ENCODE assay signal across 8 cellular contexts in the genomic region with DNA sequence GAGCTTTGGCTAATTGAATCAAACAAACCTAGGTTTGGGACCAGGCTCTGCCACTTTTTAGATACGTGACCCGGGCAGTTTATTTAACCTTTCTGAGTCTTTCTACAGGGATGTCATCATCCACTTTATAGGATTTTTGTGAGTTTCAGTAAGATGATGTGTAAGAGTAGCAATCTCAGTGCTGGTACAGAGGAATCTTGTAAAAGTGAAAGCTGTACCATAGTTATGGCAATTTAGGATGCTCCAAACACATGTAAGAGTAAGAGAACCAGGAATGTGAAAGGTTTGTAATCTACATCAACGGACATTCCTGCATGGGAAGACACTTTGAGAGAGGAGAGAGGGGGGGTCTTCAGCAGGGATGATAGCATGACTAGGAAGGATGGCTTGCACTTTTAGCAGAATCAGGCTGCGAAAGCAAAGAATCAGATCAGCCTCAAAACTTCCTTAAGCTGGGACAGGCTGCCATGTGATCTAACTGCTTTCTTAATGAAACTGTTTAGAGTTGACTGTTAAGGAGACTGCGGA. TPM values are rescaled to one million over a fixed set of nuclear protein-coding genes. Genes with fewer than 3 reads are reported as not detected.
DNase-seq lines count a peak whose midpoint lies in the region; ATAC-seq and TF ChIP-seq lines count a peak whose summit lies in the region.

No MANE protein-coding gene starts in this region.

- peaks cover 23% of the 10 kb centered on the region for H3K36me3 ChIP-seq in BJ (ENCODE audit: control insufficient read depth, insufficient read depth, low read length)
- H3K36me3 ChIP-seq in KOPT-K1 (ENCODE audit: insufficient read depth, low read length): peaks cover 80% of the 10 kb centered on the region
- peaks cover 21 to 45% of the 10 kb centered on the region in 2 donors for H3K36me3 ChIP-seq in duodenal mucosa (ENCODE audit: control insufficient read depth in 1 of 2, insufficient read depth in 2 of 2, low read length in 2 of 2)

- H3K27ac ChIP-seq in KOPT-K1 (ENCODE audit: low read depth, low read length, poor library complexity, severe bottlenecking): peak overlapping the region; percentile 82
- no peak overlapping the region for H3K27ac ChIP-seq in duodenal mucosa (ENCODE audit: low read depth, low read length)

- TF ChIP-seq CTCF in BJ (IDR thresholded peaks at IDR 0.05; ENCODE audit: insufficient read depth, low read depth, low read length): no peak

- H3K4me1 Mint-ChIP-seq in natural killer cell treated with Interleukin-12 subunit alpha and Interleukin-12 subunit beta and Interleukin-15 and Interleukin-18, amount 100 ng/mL, for 72 hours (ENCODE audit: low read depth in 2 of 2): peaks cover 36 to 38% of the 10 kb centered on the region in 2 donors

- peak overlapping the region; percentile 71 to 74 for H3K9ac ChIP-seq in duodenal mucosa (ENCODE audit: low read depth in 1 of 2, low read length in 2 of 2)

- H3K27ac Mint-ChIP-seq in natural killer cell treated with Interleukin-12 subunit alpha and Interleukin-12 subunit beta and Interleukin-15 and Interleukin-18, amount 100 ng/mL, for 72 hours: peak overlapping the region; percentile 93 to 95

- POLR2A ChIA-PET in BJ (lab: Charles Lee): no interaction called here

- no peaks in the 10 kb centered on the region for H3K9me3 Mint-ChIP-seq in natural killer cell treated with Interleukin-12 subunit alpha and Interleukin-12 subunit beta and Interleukin-15 and Interleukin-18, amount 100 ng/mL, for 72 hours

- no peaks in the 10 kb centered on the region for H3K27me3 ChIP-seq in BJ (ENCODE audit: control insufficient read depth, insufficient read depth, low read length)
- no peaks in the 10 kb centered on the region for H3K27me3 ChIP-seq in duodenal mucosa (ENCODE audit: control insufficient read depth in 1 of 2, insufficient read depth in 2 of 2, low read length in 2 of 2)

- peaks cover 14 to 22% of the 10 kb centered on the region in 2 donors for H3K4me1 ChIP-seq in duodenal mucosa (ENCODE audit: control insufficient read depth in 1 of 2, insufficient read depth in 2 of 2, low read length in 2 of 2)

- no peak for ATAC-seq in natural killer cell treated with Interleukin-12 subunit alpha and Interleukin-12 subunit beta and Interleukin-15 and Interleukin-18, amount 100 ng/mL, for 72 hours
- ATAC-seq in GM21576 (IDR thresholded peaks at IDR 0.05; ENCODE audit: unreplicated experiment): no peak
- no peak for ATAC-seq in HG02798 (IDR thresholded peaks at IDR 0.05; ENCODE audit: poor library complexity, unreplicated experiment)

- H3K36me3 Mint-ChIP-seq in natural killer cell treated with Interleukin-12 subunit alpha and Interleukin-12 subunit beta and Interleukin-15 and Interleukin-18, amount 100 ng/mL, for 72 hours: peaks cover 33% of the 10 kb centered on the region

- H3K9me3 ChIP-seq in KOPT-K1 (ENCODE audit: insufficient read depth, low read length, poor library complexity, severe bottlenecking): no peaks in the 10 kb centered on the region
- H3K9me3 ChIP-seq in duodenal mucosa (ENCODE audit: control insufficient read depth in 1 of 2, low read length in 2 of 2): no peaks in the 10 kb centered on the region

- no peak for DNase-seq in BJ (ENCODE audit: low read depth)
- no peak for DNase-seq in natural killer cell treated with Interleukin-12 subunit alpha and Interleukin-12 subunit beta and Interleukin-15 and Interleukin-18, amount 100 ng/mL, for 72 hours (ENCODE audit: low spot score)
- DNase-seq in DMS53 treated with DMSO at 0.1 percent for 48 hours (lab: John Stamatoyannopoulos, UW; ENCODE audit: unreplicated experiment): no peak
- DNase-seq in germinal center (ENCODE audit: low spot score): no peak

- peak overlapping the region; percentile 77 for H3K4me3 ChIP-seq in BJ (ENCODE audit: low read depth, low read length)
- H3K4me3 ChIP-seq in duodenal mucosa (ENCODE audit: low read depth in 1 of 2, low read length in 2 of 2): peak overlapping the region; percentile 95 to 96

- no peaks in the 10 kb centered on the region for H3K27me3 Mint-ChIP-seq in natural killer cell treated with Interleukin-12 subunit alpha and Interleukin-12 subunit beta and Interleukin-15 and Interleukin-18, amount 100 ng/mL, for 72 hours

- CTCF ChIA-PET in BJ (lab: Yijun Ruan, JAX): interaction anchor here (0.8 to 2.6 kb wide), 3 partner anchors 17 to 198 kb away, joined by 4 to 7 read pairs (median 6); no protein-coding TSS in a partner anchor

- H3K4me3 Mint-ChIP-seq in natural killer cell treated with Interleukin-12 subunit alpha and Interleukin-12 subunit beta and Interleukin-15 and Interleukin-18, amount 100 ng/mL, for 72 hours: peak overlapping the region; percentile 96

RNA-seq across cellular contexts. Expression of a gene that starts 1.0 kb away (rescaled TPM):
- polyA plus RNA-seq in BJ (2011; rRNA removed): 47.5 and 49.2 TPM in 2 replicates
- 12.9 and 19.3 TPM in 2 replicates for polyA minus RNA-seq in BJ (2011; rRNA and poly(A)+ RNA removed)
- 100 to 1,000 TPM in 1 of 2 donors, 10 to 100 TPM in 1; 98.9 to 172 TPM for total RNA-seq in natural killer cell treated with Interleukin-12 subunit alpha and Interleukin-12 subunit beta and Interleukin-15 and Interleukin-18, amount 100 ng/mL, for 72 hours

RNA-seq across cellular contexts. Expression of a gene that starts 20.3 kb away (rescaled TPM):
- polyA plus RNA-seq in BJ (2011; rRNA removed): 11.0 and 17.3 TPM in 2 replicates
- 25.6 and 28.5 TPM in 2 replicates for polyA minus RNA-seq in BJ (2011; rRNA and poly(A)+ RNA removed)
- total RNA-seq in natural killer cell treated with Interleukin-12 subunit alpha and Interleukin-12 subunit beta and Interleukin-15 and Interleukin-18, amount 100 ng/mL, for 72 hours: 100 to 1,000 TPM in 1 of 2 donors, 10 to 100 TPM in 1; 56.3 to 134 TPM

RNA-seq across cellular contexts. Expression of a gene that starts 33.0 kb away (rescaled TPM):
- 85.3 and 115 TPM in 2 replicates for polyA plus RNA-seq in BJ (2011; rRNA removed)
- 112 and 166 TPM in 2 replicates for polyA minus RNA-seq in BJ (2011; rRNA and poly(A)+ RNA removed)
- total RNA-seq in natural killer cell treated with Interleukin-12 subunit alpha and Interleukin-12 subunit beta and Interleukin-15 and Interleukin-18, amount 100 ng/mL, for 72 hours: 10 to 100 TPM; 61.8 to 87.9 TPM
